Comparison of ENCODE assay signal across 8 cellular contexts in genomic region chr14:73729015-73729330, GRCh38. TPM values are rescaled to one million over a fixed set of nuclear protein-coding genes. Genes with fewer than 3 reads are reported as not detected.
DNase-seq lines count a peak whose midpoint lies in the region; ATAC-seq, FAIRE-seq and TF ChIP-seq lines count a peak whose summit lies in the region.
"Had no signal": no experiment of that assay in that cellular context is flagged by ENCODE, and none has a peak within 500 bp of the region (broad histone marks: within the 10 kb centered on the region; RNA-seq: fewer than 3 reads in every experiment).

No MANE protein-coding gene starts in this region.

- H3K27me3 Mint-ChIP-seq in activated B cell treated with CpG ODN at 0.5 μM for 24 hours: no peaks in the 10 kb centered on the region
- H3K27me3 Mint-ChIP-seq in immature natural killer cell (ENCODE audit: low read depth in 3 of 3): no peaks in the 10 kb centered on the region

- FAIRE-seq in GM12891 (lab: Jason Lieb, UNC): no peak

- DNase-seq in GM12891 (ENCODE audit: insufficient read length, low spot score) (no peak), activated B cell treated with CpG ODN at 0.5 μM for 24 hours (no peak), immature natural killer cell (no peak), putamen (ENCODE audit: low spot score) (no peak), SHP77 (lab: John Stamatoyannopoulos, UW) (no peak)
- no peak for DNase-seq in stimulated activated effector memory CD8-positive, alpha-beta T cell treated with anti-CD3 and anti-CD28 coated beads, Interleukin-12 subunit alpha, Interleukin-12 subunit beta, amount 100 ng/mL, for 72 hours (ENCODE audit: low spot score in 2 of 2)
- DNase-seq: amniotic stem cell had no signal

- CTCF ChIA-PET in activated B cell treated with CpG ODN at 0.5 μM for 24 hours (lab: Charles Lee): interaction anchor here (0.6 to 6.6 kb wide), 24 partner anchors 12 to 182 kb away, joined by 3 to 126 read pairs (median 8); partner anchors contain the start of genes ACOT2, PNMA1, PTGR2 and ZNF410

- POLR2A ChIA-PET in activated B cell treated with CpG ODN at 0.5 μM for 24 hours (lab: Charles Lee): interaction anchor here (0.6 to 3.3 kb wide), 13 partner anchors 11 to 212 kb away, joined by 3 to 25 read pairs (median 5); partner anchors contain the start of gene ZNF410

- H3K36me3 Mint-ChIP-seq in activated B cell treated with CpG ODN at 0.5 μM for 24 hours (ENCODE audit: low read depth) (peaks cover 85% of the 10 kb centered on the region), immature natural killer cell (peaks cover 0 to 31% (median 21%) of the 10 kb centered on the region in 3 donors)
- H3K36me3 Mint-ChIP-seq in stimulated activated effector memory CD8-positive, alpha-beta T cell treated with anti-CD3 and anti-CD28 coated beads, Interleukin-12 subunit alpha, Interleukin-12 subunit beta, amount 100 ng/mL, for 72 hours: peaks cover 100% of the 10 kb centered on the region

- no peaks in the 10 kb centered on the region for H3K9me3 Mint-ChIP-seq in activated B cell treated with CpG ODN at 0.5 μM for 24 hours
- H3K9me3 Mint-ChIP-seq in immature natural killer cell: peaks cover 0 to 1% (median 0%) of the 10 kb centered on the region in 6 donors
- no peaks in the 10 kb centered on the region for H3K9me3 Mint-ChIP-seq in stimulated activated effector memory CD8-positive, alpha-beta T cell treated with anti-CD3 and anti-CD28 coated beads, Interleukin-12 subunit alpha, Interleukin-12 subunit beta, amount 100 ng/mL, for 72 hours

- no peak for ATAC-seq in activated B cell treated with CpG ODN at 0.5 μM for 24 hours (ENCODE audit: low read depth)
- peak; percentile 3 for ATAC-seq in stimulated activated effector memory CD8-positive, alpha-beta T cell treated with anti-CD3 and anti-CD28 coated beads, Interleukin-12 subunit alpha, Interleukin-12 subunit beta, amount 100 ng/mL, for 72 hours
- no peak for ATAC-seq in GM21619 (IDR thresholded peaks at IDR 0.05; ENCODE audit: unreplicated experiment)

- H3K4me3 Mint-ChIP-seq in activated B cell treated with CpG ODN at 0.5 μM for 24 hours (no peak overlapping the region), immature natural killer cell (no peak overlapping the region)
- no peak overlapping the region for H3K4me3 Mint-ChIP-seq in stimulated activated effector memory CD8-positive, alpha-beta T cell treated with anti-CD3 and anti-CD28 coated beads, Interleukin-12 subunit alpha, Interleukin-12 subunit beta, amount 100 ng/mL, for 72 hours

- TF ChIP-seq POLR2A in GM12891 (IDR thresholded peaks at IDR 0.05; ENCODE audit: low read depth, low read length): no peak

- TF ChIP-seq CTCF in activated B cell treated with CpG ODN at 0.5 μM for 24 hours (IDR thresholded peaks at IDR 0.05): no peak

- intact Hi-C loops in activated B cell treated with CpG ODN at 0.5 μM for 24 hours (cut with micrococcal nuclease): loop anchor here (2.0 to 5.0 kb wide), 4 partner anchors 58 to 310 kb away; partner anchors contain the start of genes COQ6, FAM161B and ZNF410

- peak overlapping the region; percentile 70 for H3K27ac Mint-ChIP-seq in activated B cell treated with CpG ODN at 0.5 μM for 24 hours
- peak overlapping the region; percentile 47 to 81 (median 73) for H3K27ac Mint-ChIP-seq in immature natural killer cell
- peak overlapping the region; percentile 89 for H3K27ac Mint-ChIP-seq in stimulated activated effector memory CD8-positive, alpha-beta T cell treated with anti-CD3 and anti-CD28 coated beads, Interleukin-12 subunit alpha, Interleukin-12 subunit beta, amount 100 ng/mL, for 72 hours

- H3K4me1 Mint-ChIP-seq in activated B cell treated with CpG ODN at 0.5 μM for 24 hours (peaks cover 10% of the 10 kb centered on the region), immature natural killer cell (peaks cover 13 to 16% of the 10 kb centered on the region in 2 donors)
- H3K4me1 Mint-ChIP-seq in stimulated activated effector memory CD8-positive, alpha-beta T cell treated with anti-CD3 and anti-CD28 coated beads, Interleukin-12 subunit alpha, Interleukin-12 subunit beta, amount 100 ng/mL, for 72 hours: peaks cover 45% of the 10 kb centered on the region

TF ChIP-seq in GM12891, 5 proteins besides CTCF, POLR2A, EP300 and RAD21:
- TF ChIP-seq POLR2AphosphoS5 (IDR thresholded peaks at IDR 0.05; ENCODE audit: low read depth, low read length) (peak; percentile 35; the same call in 1 of the 2 replicates), POU2F2 (IDR thresholded peaks at IDR 0.05; ENCODE audit: low read depth, low read length) (no peak)

RNA-seq across cellular contexts. Expression of gene PNMA1, which starts 14.8 kb away (rescaled TPM):
- polyA plus RNA-seq in GM12891 (2012; ENCODE audit: low read depth, missing spikeins): 18.6 TPM
- 19.9 and 22.2 TPM in 2 replicates for total RNA-seq in activated B cell treated with CpG ODN at 0.5 μM for 24 hours
- 10 to 100 TPM; 19.6 to 39.2 (median 23.8) TPM for polyA plus RNA-seq in immature natural killer cell
